10 cellular contexts compared by ENCODE assay signal in genomic region chr2:219544567-219544966, GRCh38. TPM values are rescaled to one million over a fixed set of nuclear protein-coding genes. Genes with fewer than 3 reads are reported as not detected.
DNase-seq lines count a peak whose midpoint lies in the region; ATAC-seq and TF ChIP-seq lines count a peak whose summit lies in the region.
"Had no signal": no experiment of that assay in that cellular context is flagged by ENCODE, and none has a peak within 500 bp of the region (broad histone marks: within the 10 kb centered on the region; RNA-seq: fewer than 3 reads in every experiment).

No MANE protein-coding gene starts in this region.

- H3K4me3 Mint-ChIP-seq in activated naive CD8-positive, alpha-beta T cell treated with anti-CD3 and anti-CD28 coated beads, Interleukin-2, amount 10 ng/mL, durations not matched to agents 7 days and 5 days = peak overlapping the region; percentile 77
- peak overlapping the region; percentile 81 for H3K4me3 Mint-ChIP-seq in memory B cell

- DNase-seq in cardiac muscle cell (ENCODE audit: low read depth in 1 of 2, low spot score in 1 of 2) = no peak
- DNase-seq in Right ventricle myocardium inferior (ENCODE audit: missing footprints) = no peak
- DNase-seq in activated naive CD8-positive, alpha-beta T cell treated with anti-CD3 and anti-CD28 coated beads, Interleukin-2, amount 10 ng/mL, durations not matched to agents 7 days and 5 days = no peak
- DNase-seq in memory B cell (ENCODE audit: low spot score in 2 of 2) = no peak
- DNase-seq in tibial nerve (ENCODE audit: low spot score in 2 of 2) = no peak
- DNase-seq in activated CD8-positive, alpha-beta memory T cell treated with anti-CD3 and anti-CD28 coated beads, Interleukin-2, amount 50 U/mL, for 4 hours = no peak
- DNase-seq in NCI-H2081 (lab: John Stamatoyannopoulos, UW) = no peak
- no peak for DNase-seq in effector memory CD4-positive, alpha-beta T cell
- DNase-seq: NCI-H2171 had no signal

- POLR2A ChIA-PET in activated naive CD8-positive, alpha-beta T cell treated with anti-CD3 and anti-CD28 coated beads, Interleukin-2, amount 10 ng/mL, durations not matched to agents 7 days and 5 days (lab: Charles Lee) = interaction anchor here (1.2 to 2.1 kb wide), 3 partner anchors 8 to 53 kb away, joined by 3 to 7 read pairs (median 5); partner anchors contain the start of genes GMPPA and STK11IP

- intact Hi-C loops in Right ventricle myocardium inferior (cut with DNase I) = no loop called here

- H3K4me3 ChIP-seq in cardiac muscle cell = peak overlapping the region; percentile 29
- peak overlapping the region; percentile 33 to 90 (median 74) for H3K4me3 ChIP-seq in tibial nerve
- no peak overlapping the region for H3K4me3 ChIP-seq in effector memory CD4-positive, alpha-beta T cell (ENCODE audit: insufficient read depth, low read depth, low read length, poor library complexity, severe bottlenecking)

- no peaks in the 10 kb centered on the region for H3K27me3 ChIP-seq in cardiac muscle cell
- H3K27me3 ChIP-seq in tibial nerve = no peaks in the 10 kb centered on the region
- no peaks in the 10 kb centered on the region for H3K27me3 ChIP-seq in effector memory CD4-positive, alpha-beta T cell (replicated peaks; ENCODE audit: control insufficient read depth, insufficient read depth, low read length, poor library complexity, severe bottlenecking)

- no peaks in the 10 kb centered on the region for H3K9me3 Mint-ChIP-seq in activated naive CD8-positive, alpha-beta T cell treated with anti-CD3 and anti-CD28 coated beads, Interleukin-2, amount 10 ng/mL, durations not matched to agents 7 days and 5 days
- H3K9me3 Mint-ChIP-seq in memory B cell = no peaks in the 10 kb centered on the region

- no peak overlapping the region for H3K27ac Mint-ChIP-seq in activated naive CD8-positive, alpha-beta T cell treated with anti-CD3 and anti-CD28 coated beads, Interleukin-2, amount 10 ng/mL, durations not matched to agents 7 days and 5 days
- no peak overlapping the region for H3K27ac Mint-ChIP-seq in memory B cell

- 37% methylated on average over 9 of the region's 9 CpGs for WGBS in tibial nerve, 2 donors

- TF ChIP-seq CTCF in cardiac muscle cell (IDR thresholded peaks at IDR 0.05; ENCODE audit: low read depth, low read length) = no peak
- TF ChIP-seq CTCF in tibial nerve (IDR thresholded peaks at IDR 0.05) = no peak

- TF ChIP-seq POLR2A in tibial nerve (IDR thresholded peaks at IDR 0.05) = no peak

- TF ChIP-seq EP300 in tibial nerve (IDR thresholded peaks at IDR 0.05) = no peak

- H3K36me3 Mint-ChIP-seq in activated naive CD8-positive, alpha-beta T cell treated with anti-CD3 and anti-CD28 coated beads, Interleukin-2, amount 10 ng/mL, durations not matched to agents 7 days and 5 days = no peaks in the 10 kb centered on the region
- H3K36me3 Mint-ChIP-seq in memory B cell = no peaks in the 10 kb centered on the region

- ATAC-seq in Right ventricle myocardium inferior (no peak), memory B cell (ENCODE audit: low read depth) (no peak)
- no peak for ATAC-seq in activated naive CD8-positive, alpha-beta T cell treated with anti-CD3 and anti-CD28 coated beads, Interleukin-2, amount 10 ng/mL, durations not matched to agents 7 days and 5 days (ENCODE audit: low read depth)

- peaks cover 19% of the 10 kb centered on the region for H3K27me3 Mint-ChIP-seq in activated naive CD8-positive, alpha-beta T cell treated with anti-CD3 and anti-CD28 coated beads, Interleukin-2, amount 10 ng/mL, durations not matched to agents 7 days and 5 days
- H3K27me3 Mint-ChIP-seq in memory B cell = peaks cover 39% of the 10 kb centered on the region

- no peak overlapping the region for H3K27ac ChIP-seq in cardiac muscle cell
- H3K27ac ChIP-seq in tibial nerve = peak overlapping the region in 3 of 4 donors; percentile 75 to 97 (median 91)
- H3K27ac ChIP-seq in effector memory CD4-positive, alpha-beta T cell (ENCODE audit: insufficient read depth, low read length, poor library complexity, severe bottlenecking) = no peak overlapping the region

- H3K4me1 ChIP-seq in cardiac muscle cell (ENCODE audit: low read depth) = peaks cover 5% of the 10 kb centered on the region
- peaks cover 0 to 44% (median 20%) of the 10 kb centered on the region in 4 donors for H3K4me1 ChIP-seq in tibial nerve
- H3K4me1 ChIP-seq in effector memory CD4-positive, alpha-beta T cell (ENCODE audit: control insufficient read depth, insufficient read depth, low read length, poor library complexity, severe bottlenecking) = peaks cover 25% of the 10 kb centered on the region

- H3K36me3 ChIP-seq in cardiac muscle cell = peaks cover 6% of the 10 kb centered on the region
- H3K36me3 ChIP-seq in tibial nerve = peaks cover 0 to 29% (median 0%) of the 10 kb centered on the region in 3 donors
- H3K36me3 ChIP-seq in effector memory CD4-positive, alpha-beta T cell (ENCODE audit: control insufficient read depth, insufficient read depth, low read length) = no peaks in the 10 kb centered on the region

- peaks cover 15% of the 10 kb centered on the region for H3K4me1 Mint-ChIP-seq in activated naive CD8-positive, alpha-beta T cell treated with anti-CD3 and anti-CD28 coated beads, Interleukin-2, amount 10 ng/mL, durations not matched to agents 7 days and 5 days
- peaks cover 9% of the 10 kb centered on the region for H3K4me1 Mint-ChIP-seq in memory B cell

- H3K9me3 ChIP-seq in cardiac muscle cell (ENCODE audit: low read depth) (no peaks in the 10 kb centered on the region), tibial nerve (no peaks in the 10 kb centered on the region)
- H3K9me3 ChIP-seq in effector memory CD4-positive, alpha-beta T cell (ENCODE audit: control insufficient read depth, low read length) = no peaks in the 10 kb centered on the region

RNA-seq across cellular contexts. Expression of gene TMEM198, which starts 0.7 kb away (rescaled TPM):
- 6.7 and 7.4 TPM in 2 replicates for total RNA-seq in cardiac muscle cell
- 8.2 and 12.2 TPM in 2 replicates for polyA plus RNA-seq in cardiac muscle cell
- 2.7 TPM for total RNA-seq in Right ventricle myocardium inferior
- 1 to 10 TPM in 1 of 2 experiments, under 1 TPM in 1; 0.85 to 1.1 TPM for total RNA-seq in activated naive CD8-positive, alpha-beta T cell treated with anti-CD3 and anti-CD28 coated beads, Interleukin-2, amount 10 ng/mL, durations not matched to agents 7 days and 5 days
- total RNA-seq in tibial nerve = 1 to 10 TPM; 1.6 to 2.4 (median 1.9) TPM
- total RNA-seq: lung microvascular endothelial cell had no signal

RNA-seq across cellular contexts. Expression of gene CHPF, which starts 1.0 kb away (rescaled TPM):
- total RNA-seq in cardiac muscle cell = 286 and 301 TPM in 2 replicates
- 208 and 218 TPM in 2 replicates for polyA plus RNA-seq in cardiac muscle cell
- 92.2 TPM for total RNA-seq in Right ventricle myocardium inferior
- total RNA-seq in activated naive CD8-positive, alpha-beta T cell treated with anti-CD3 and anti-CD28 coated beads, Interleukin-2, amount 10 ng/mL, durations not matched to agents 7 days and 5 days = 1 to 10 TPM; 7.7 to 8.1 TPM
- total RNA-seq in tibial nerve = 10 to 100 TPM; 51.3 to 91.2 (median 62.9) TPM

RNA-seq across cellular contexts. Expression of gene OBSL1, which starts 26.8 kb away (rescaled TPM):
- total RNA-seq in cardiac muscle cell (540 and 746 TPM in 2 replicates), Right ventricle myocardium inferior (158 TPM), tibial nerve (100 to 1,000 TPM in 2 of 4 donors, 10 to 100 TPM in 2; 85.0 to 135 (median 98.3) TPM)
- polyA plus RNA-seq in cardiac muscle cell = 276 and 302 TPM in 2 replicates
- not detected for total RNA-seq in activated naive CD8-positive, alpha-beta T cell treated with anti-CD3 and anti-CD28 coated beads, Interleukin-2, amount 10 ng/mL, durations not matched to agents 7 days and 5 days

RNA-seq across cellular contexts. Expression of gene INHA, which starts 27.5 kb away (rescaled TPM):
- total RNA-seq in cardiac muscle cell (11.4 and 39.0 TPM in 2 replicates), Right ventricle myocardium inferior (1.9 TPM), tibial nerve (1 to 10 TPM in 2 of 4 donors, not detected in 2; 1.1 to 1.4 TPM)
- polyA plus RNA-seq in cardiac muscle cell = 13.3 and 39.1 TPM in 2 replicates
- not detected for total RNA-seq in activated naive CD8-positive, alpha-beta T cell treated with anti-CD3 and anti-CD28 coated beads, Interleukin-2, amount 10 ng/mL, durations not matched to agents 7 days and 5 days
- total RNA-seq: lung microvascular endothelial cell had no signal

RNA-seq across cellular contexts. Expression of gene ASIC4, which starts 30.3 kb away (rescaled TPM):
- total RNA-seq in cardiac muscle cell (6.4 and 9.5 TPM in 2 replicates), Right ventricle myocardium inferior (not detected), tibial nerve (1 to 10 TPM in 1 of 4 donors, under 1 TPM in 1, not detected in 2; 0.42 to 3.0 TPM)
- polyA plus RNA-seq in cardiac muscle cell = 3.3 and 4.3 TPM in 2 replicates
- under 1 TPM; 0.08 to 0.09 TPM for total RNA-seq in activated naive CD8-positive, alpha-beta T cell treated with anti-CD3 and anti-CD28 coated beads, Interleukin-2, amount 10 ng/mL, durations not matched to agents 7 days and 5 days
- total RNA-seq: lung microvascular endothelial cell had no signal

Comparison
In these comparisons a context has a peak if more than half of its experiments do, and no peak if none do; other contexts are left out.
1. H3K27ac ChIP-seq: peak in tibial nerve (3 of 4); none in cardiac muscle cell (single experiment) and effector memory CD4-positive, alpha-beta T cell (single experiment).
2. RNA of gene CHPF, which starts 1.0 kb away (total RNA-seq): 286 to 301 TPM in cardiac muscle cell, 92.2 TPM in Right ventricle myocardium inferior (single experiment) and 51.3 to 91.2 TPM in tibial nerve; 7.7 to 8.1 TPM in activated naive CD8-positive, alpha-beta T cell treated with anti-CD3 and anti-CD28 coated beads, Interleukin-2, amount 10 ng/mL, durations not matched to agents 7 days and 5 days; every median in the first group is over 4 times any median in the second.
3. RNA of gene OBSL1, which starts 26.8 kb away (total RNA-seq): 540 to 746 TPM in cardiac muscle cell, 158 TPM in Right ventricle myocardium inferior (single experiment) and 85.0 to 135 TPM in tibial nerve; not detected in activated naive CD8-positive, alpha-beta T cell treated with anti-CD3 and anti-CD28 coated beads, Interleukin-2, amount 10 ng/mL, durations not matched to agents 7 days and 5 days; every median in the first group is over 10 times any median in the second.